In genomic region chr5:6435356-6435755, GRCh38 we compare ENCODE assay signal across 13 cellular contexts. TPM values are rescaled to one million over a fixed set of nuclear protein-coding genes. Genes with fewer than 3 reads are reported as not detected.
DNase-seq lines count a peak whose midpoint lies in the region; ATAC-seq and TF ChIP-seq lines count a peak whose summit lies in the region.
"Had no signal": no experiment of that assay in that cellular context is flagged by ENCODE, and none has a peak within 500 bp of the region (broad histone marks: within the 10 kb centered on the region; RNA-seq: fewer than 3 reads in every experiment).

No MANE protein-coding gene starts in this region.

- no peak overlapping the region for H3K4me3 ChIP-seq in brain microvascular endothelial cell (ENCODE audit: low read depth, low read length)
- H3K4me3 ChIP-seq: BLaER1 treated with 17β-estradiol and CSF1 and Interleukin-3, amounts not matched to agents 10 nM and 100 nM had no signal

- H3K36me3 Mint-ChIP-seq in mesothelial cell of epicardium = no peaks in the 10 kb centered on the region
- H3K36me3 Mint-ChIP-seq: IgD-negative memory B cell had no signal

- peaks cover 6% of the 10 kb centered on the region for H3K4me1 Mint-ChIP-seq in mesothelial cell of epicardium
- H3K4me1 Mint-ChIP-seq: IgD-negative memory B cell had no signal

- no peaks in the 10 kb centered on the region for H3K27me3 ChIP-seq in brain microvascular endothelial cell (replicated peaks)
- H3K27me3 ChIP-seq: BLaER1 treated with 17β-estradiol and CSF1 and Interleukin-3, amounts not matched to agents 10 nM and 100 nM had no signal

- peaks cover 16% of the 10 kb centered on the region for H3K9me3 Mint-ChIP-seq in mesothelial cell of epicardium
- H3K9me3 Mint-ChIP-seq: stimulated activated naive CD8-positive, alpha-beta T cell treated with anti-CD3 and anti-CD28 coated beads, Interleukin-15, Interleukin-2, amounts not matched to agents 100 ng/mL and 50 ng/mL, for 24 hours had no signal

- H3K4me3 Mint-ChIP-seq in mesothelial cell of epicardium = no peak overlapping the region
- H3K4me3 Mint-ChIP-seq: IgD-negative memory B cell; stimulated activated naive CD8-positive, alpha-beta T cell treated with anti-CD3 and anti-CD28 coated beads, Interleukin-15, Interleukin-2, amounts not matched to agents 100 ng/mL and 50 ng/mL, for 24 hours had no signal

- no peak for ATAC-seq in GM19397 (IDR thresholded peaks at IDR 0.05; ENCODE audit: unreplicated experiment)

- H3K27ac ChIP-seq in brain microvascular endothelial cell = no peak overlapping the region
- H3K27ac ChIP-seq: BLaER1 treated with 17β-estradiol and CSF1 and Interleukin-3, amounts not matched to agents 10 nM and 100 nM had no signal

- peaks cover 41% of the 10 kb centered on the region for H3K27me3 Mint-ChIP-seq in mesothelial cell of epicardium (ENCODE audit: low read depth)

- TF ChIP-seq CTCF in brain microvascular endothelial cell (IDR thresholded peaks at IDR 0.05; ENCODE audit: low read depth, low read length, missing control alignments) (peak; percentile 37), mesothelial cell of epicardium (IDR thresholded peaks at IDR 0.05; ENCODE audit: unreplicated experiment) (peak; percentile 14)

- H3K36me3 ChIP-seq in brain microvascular endothelial cell (replicated peaks) = no peaks in the 10 kb centered on the region
- H3K36me3 ChIP-seq: BLaER1 treated with 17β-estradiol and CSF1 and Interleukin-3, amounts not matched to agents 10 nM and 100 nM had no signal

- in situ Hi-C loops in brain microvascular endothelial cell (cut with HindIII; ENCODE audit: low pct_ligation_motif_present, low sequenced_read_pairs) = no loop called here

- H3K27ac Mint-ChIP-seq in mesothelial cell of epicardium = no peak overlapping the region
- H3K27ac Mint-ChIP-seq: IgD-negative memory B cell; stimulated activated naive CD8-positive, alpha-beta T cell treated with anti-CD3 and anti-CD28 coated beads, Interleukin-15, Interleukin-2, amounts not matched to agents 100 ng/mL and 50 ng/mL, for 24 hours had no signal

- DNase-seq in NCI-H82 (lab: John Stamatoyannopoulos, UW) (peak; percentile 53), NCI-H82 treated with DMSO at 0.1 percent for 48 hours (lab: John Stamatoyannopoulos, UW; ENCODE audit: unreplicated experiment) (no peak), HT1080 (ENCODE audit: low read depth) (peak; percentile 45), brain microvascular endothelial cell (no peak), mesothelial cell of epicardium (ENCODE audit: low spot score in 2 of 2, unreplicated experiment in 2 of 2) (no peak), dedifferentiated amniotic fluid mesenchymal stem cell (ENCODE audit: extremely low spot score) (no peak), DMS79 (lab: John Stamatoyannopoulos, UW) (no peak)
- DNase-seq: activated CD4-positive, CD25-positive, alpha-beta regulatory T cell treated with anti-CD3 and anti-CD28 coated beads, Interleukin-2, amount 50 U/mL, for 72 hours; effector memory CD4-positive, alpha-beta T cell had no signal

RNA-seq across cellular contexts. Expression of gene UBE2QL1, which starts 13.3 kb away (rescaled TPM):
- total RNA-seq in HT1080 (2014; rRNA removed; shearing (Covaris generic)) = not detected in 2 replicates
- polyA plus RNA-seq in HT1080 (2015; cell fraction: cytosol; rRNA removed) = 0.01 and 0.26 TPM in 2 replicates
- not detected in 2 replicates for polyA plus RNA-seq in HT1080 (2015; cell fraction: nucleus; rRNA removed)
- 3.9 to 4.4 TPM (median 4.2 TPM) in 3 replicates for total RNA-seq in mesothelial cell of epicardium
- polyA plus RNA-seq: IgD-negative memory B cell had no signal

RNA-seq across cellular contexts. Expression of gene MED10, which starts 57.0 kb away (rescaled TPM):
- total RNA-seq in HT1080 (2014; rRNA removed; shearing (Covaris generic)) = 24.3 and 40.2 TPM in 2 replicates
- 62.7 and 80.2 TPM in 2 replicates for polyA plus RNA-seq in HT1080 (2015; cell fraction: cytosol; rRNA removed)
- 89.6 and 101 TPM in 2 replicates for polyA plus RNA-seq in HT1080 (2015; cell fraction: nucleus; rRNA removed)
- 38.4 to 39.6 TPM (median 39.4 TPM) in 3 replicates for total RNA-seq in mesothelial cell of epicardium

Comparison
In these comparisons a context has a peak if more than half of its experiments do, and no peak if none do; other contexts are left out.
1. DNase-seq: peak in NCI-H82 (single experiment) and HT1080 (single experiment); none in NCI-H82 treated with DMSO at 0.1 percent for 48 hours (single experiment), brain microvascular endothelial cell (single experiment), mesothelial cell of epicardium (0 of 2), dedifferentiated amniotic fluid mesenchymal stem cell (single experiment) and DMS79 (single experiment).